ENCODE assay signal across 8 cellular contexts in the genomic region with DNA sequence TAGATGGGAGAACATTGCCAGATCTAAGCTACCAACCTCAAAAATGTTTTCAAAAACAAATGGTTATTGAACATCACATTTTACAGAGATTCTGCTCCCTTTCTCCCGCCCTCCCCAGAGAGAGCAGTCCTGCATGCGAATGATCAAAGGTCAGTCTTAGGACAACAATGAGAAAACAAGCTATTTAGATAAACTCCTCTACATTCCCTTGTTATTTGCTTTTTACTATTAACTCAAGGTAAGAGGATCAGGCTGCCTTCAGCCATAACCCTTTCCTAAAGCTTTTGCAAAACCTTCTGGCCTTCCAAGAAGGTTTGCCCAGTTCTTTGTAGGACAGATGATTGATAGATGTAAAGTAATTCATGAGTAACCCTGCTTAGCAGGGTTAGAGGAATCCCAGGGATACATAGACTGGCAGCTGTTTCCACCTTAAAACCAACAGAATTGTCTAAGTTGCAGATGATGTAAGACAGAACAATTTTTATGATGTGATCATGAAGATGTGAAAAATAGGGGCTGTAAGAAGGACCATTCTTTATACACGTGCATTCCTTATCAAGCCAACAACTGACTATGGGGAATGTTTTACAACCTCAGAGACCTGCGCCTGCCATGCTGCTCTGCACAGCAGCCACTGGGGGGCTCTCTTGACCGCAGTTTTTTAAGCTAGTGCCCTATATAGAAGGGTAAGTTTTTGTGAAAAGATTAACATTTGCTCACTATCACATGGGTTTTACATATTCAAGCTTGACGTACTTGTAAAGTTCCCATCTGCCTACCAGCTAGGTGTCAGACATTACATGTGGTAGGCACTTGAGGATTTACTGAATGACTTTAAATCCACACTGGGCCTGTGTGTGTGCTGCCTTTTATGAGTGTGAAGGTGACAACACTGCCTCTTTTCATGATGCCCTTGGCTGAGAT. TPM values are rescaled to one million over a fixed set of nuclear protein-coding genes. Genes with fewer than 3 reads are reported as not detected.
A peak's percentile ranks its signal among the peaks of the same experiment; 100 is the strongest.
DNase-seq lines count a peak whose midpoint lies in the region; ATAC-seq, FAIRE-seq and TF ChIP-seq lines count a peak whose summit lies in the region.

No MANE protein-coding gene starts in this region.

- no peak for FAIRE-seq in HTR-8/SVneo (lab: Jason Lieb, UNC)

- intact Hi-C loops in tibial artery (cut with DNase I; ENCODE audit: low total_unique reads): loop anchor here (5.0 to 10.0 kb wide), 2 partner anchors 541 to 758 kb away; no protein-coding TSS in a partner anchor

- TF ChIP-seq CTCF in tibial artery (IDR thresholded peaks at IDR 0.05): peak; percentile 51 to 65

- peaks cover 0 to 25% (median 16%) of the 10 kb centered on the region in 4 donors for H3K4me1 ChIP-seq in tibial artery

- no peaks in the 10 kb centered on the region for H3K36me3 ChIP-seq in tibial artery

- DNase-seq in C1 segment of cervical spinal cord (lab: John Stamatoyannopoulos, UW) (peak in 9 of 14 donors; percentile 11 to 58 (median 35)), HTR-8/SVneo (ENCODE audit: insufficient read length, low spot score) (peak; percentile 31), OCI-M1 (lab: John Stamatoyannopoulos, UW) (peak; percentile 86), activated T-helper 1 cell treated with Interleukin-2 at 50 U/mL for 16 hours (ENCODE audit: low read depth) (peak; percentile 42), fibroblast of the conjunctiva (ENCODE audit: low read depth) (peak; percentile 51), occipital lobe (lab: John Stamatoyannopoulos, UW) (peak; percentile 55), tibial artery (peak in 1 of 2 donors; percentile 25)

- ATAC-seq in GM19023 (IDR thresholded peaks at IDR 0.05; ENCODE audit: unreplicated experiment): peak; percentile 51

- H3K27ac ChIP-seq in tibial artery: no peak overlapping the region

- no peaks in the 10 kb centered on the region for H3K27me3 ChIP-seq in tibial artery

- no peak overlapping the region for H3K4me3 ChIP-seq in tibial artery

- H3K9me3 ChIP-seq in tibial artery: no peaks in the 10 kb centered on the region

RNA-seq across cellular contexts. Expression of gene ZNF782, which starts 2.3 kb away (rescaled TPM):
- 41.2 TPM for total RNA-seq in occipital lobe
